19 cellular contexts compared by ENCODE assay signal in genomic region chr9:76876098-76876497, GRCh38. TPM values are rescaled to one million over a fixed set of nuclear protein-coding genes. Genes with fewer than 3 reads are reported as not detected.
DNase-seq lines count a peak whose midpoint lies in the region; ATAC-seq, FAIRE-seq and TF ChIP-seq lines count a peak whose summit lies in the region.
"Had no signal": no experiment of that assay in that cellular context is flagged by ENCODE, and none has a peak within 500 bp of the region (broad histone marks: within the 10 kb centered on the region; RNA-seq: fewer than 3 reads in every experiment).

No MANE protein-coding gene starts in this region.

- no peak overlapping the region for H3K27ac Mint-ChIP-seq in stimulated activated effector memory CD8-positive, alpha-beta T cell treated with anti-CD3 and anti-CD28 coated beads, Interleukin-12 subunit alpha, Interleukin-12 subunit beta, amount 100 ng/mL, for 72 hours
- H3K27ac Mint-ChIP-seq: activated CD8-positive, alpha-beta T cell treated with anti-CD3 and anti-CD28 coated beads, Interleukin-2, amount 10 ng/mL, durations not matched to agents 7 days and 5 days; dendritic cell treated with granulocyte-macrophage colony-stimulating factor and Interleukin-4, amounts not matched to agents 40 ng/mL and 50 ng/mL, for 4 days; naive thymus-derived CD4-positive, alpha-beta T cell; T-helper 1 cell treated with Interleukin-12 subunit alpha and Interleukin-12 subunit beta and Interleukin-4 antibody, amounts not matched to agents 30 μg/mL and 1 μg/mL, for 36 hours had no signal

- peaks cover 9% of the 10 kb centered on the region for H3K27me3 Mint-ChIP-seq in activated T-cell treated with anti-CD3 and anti-CD28 coated beads, Interleukin-2, amount 50 U/mL, for 4 hours (ENCODE audit: low read depth)

- no peak overlapping the region for H3K4me3 Mint-ChIP-seq in stimulated activated effector memory CD8-positive, alpha-beta T cell treated with anti-CD3 and anti-CD28 coated beads, Interleukin-12 subunit alpha, Interleukin-12 subunit beta, amount 100 ng/mL, for 72 hours
- H3K4me3 Mint-ChIP-seq in activated T-cell treated with anti-CD3 and anti-CD28 coated beads, Interleukin-2, amount 50 U/mL, for 4 hours, result no peak overlapping the region
- H3K4me3 Mint-ChIP-seq: activated CD8-positive, alpha-beta T cell treated with anti-CD3 and anti-CD28 coated beads, Interleukin-2, amount 10 ng/mL, durations not matched to agents 7 days and 5 days; dendritic cell treated with granulocyte-macrophage colony-stimulating factor and Interleukin-4, amounts not matched to agents 40 ng/mL and 50 ng/mL, for 4 days; naive thymus-derived CD4-positive, alpha-beta T cell; T-helper 1 cell treated with Interleukin-12 subunit alpha and Interleukin-12 subunit beta and Interleukin-4 antibody, amounts not matched to agents 30 μg/mL and 1 μg/mL, for 36 hours had no signal

- H3K4me2 ChIP-seq in keratinocyte (ENCODE audit: control insufficient read depth, extremely low read depth, insufficient read depth, low read depth, low read length), result peak overlapping the region; percentile 17
- H3K4me2 ChIP-seq: BLaER1 treated with 17β-estradiol and CSF1 and Interleukin-3, amounts not matched to agents 10 nM and 100 nM had no signal

- H3K4me1 Mint-ChIP-seq in stimulated activated effector memory CD8-positive, alpha-beta T cell treated with anti-CD3 and anti-CD28 coated beads, Interleukin-12 subunit alpha, Interleukin-12 subunit beta, amount 100 ng/mL, for 72 hours, result no peaks in the 10 kb centered on the region
- H3K4me1 Mint-ChIP-seq in activated T-cell treated with anti-CD3 and anti-CD28 coated beads, Interleukin-2, amount 50 U/mL, for 4 hours (ENCODE audit: low read depth), result no peaks in the 10 kb centered on the region
- H3K4me1 Mint-ChIP-seq: naive thymus-derived CD4-positive, alpha-beta T cell had no signal

- H3K27me3 ChIP-seq in keratinocyte (ENCODE audit: control insufficient read depth, extremely low read depth, insufficient read depth, low read length), result no peaks in the 10 kb centered on the region
- H3K27me3 ChIP-seq: BLaER1 treated with 17β-estradiol and CSF1 and Interleukin-3, amounts not matched to agents 10 nM and 100 nM had no signal

- H3K4me1 ChIP-seq in keratinocyte (ENCODE audit: control insufficient read depth, extremely low read depth, insufficient read depth, low read length), result peaks cover 11% of the 10 kb centered on the region
- H3K4me1 ChIP-seq: BLaER1 treated with 17β-estradiol and CSF1 and Interleukin-3, amounts not matched to agents 10 nM and 100 nM had no signal

- no peaks in the 10 kb centered on the region for H3K36me3 Mint-ChIP-seq in stimulated activated effector memory CD8-positive, alpha-beta T cell treated with anti-CD3 and anti-CD28 coated beads, Interleukin-12 subunit alpha, Interleukin-12 subunit beta, amount 100 ng/mL, for 72 hours
- H3K36me3 Mint-ChIP-seq in activated T-cell treated with anti-CD3 and anti-CD28 coated beads, Interleukin-2, amount 50 U/mL, for 4 hours (ENCODE audit: insufficient read depth), result no peaks in the 10 kb centered on the region
- H3K36me3 Mint-ChIP-seq: naive thymus-derived CD4-positive, alpha-beta T cell had no signal

- H3K9me3 ChIP-seq in keratinocyte (ENCODE audit: control insufficient read depth, low read depth, low read length), result no peaks in the 10 kb centered on the region
- H3K9me3 ChIP-seq: BLaER1 treated with 17β-estradiol and CSF1 and Interleukin-3, amounts not matched to agents 10 nM and 100 nM had no signal

- no peaks in the 10 kb centered on the region for H4K20me1 ChIP-seq in keratinocyte (ENCODE audit: control insufficient read depth, extremely low read depth, insufficient read depth, low read length)
- H4K20me1 ChIP-seq: BLaER1 treated with 17β-estradiol and CSF1 and Interleukin-3, amounts not matched to agents 10 nM and 100 nM had no signal

- H3K36me3 ChIP-seq in keratinocyte (ENCODE audit: control insufficient read depth in 2 of 2, extremely low read depth in 1 of 2, insufficient read depth in 2 of 2, low read length in 2 of 2), result no peaks in the 10 kb centered on the region
- H3K36me3 ChIP-seq: BLaER1 treated with 17β-estradiol and CSF1 and Interleukin-3, amounts not matched to agents 10 nM and 100 nM had no signal

- TF ChIP-seq POLR2A in H54 (IDR thresholded peaks at IDR 0.05; ENCODE audit: low read depth, low read length), result no peak

- H2AFZ ChIP-seq in keratinocyte (ENCODE audit: control insufficient read depth, low read length), result peak overlapping the region; percentile 37

- no peak overlapping the region for H3K4me3 ChIP-seq in keratinocyte (ENCODE audit: control insufficient read depth in 2 of 3, extremely low read depth in 1 of 3, insufficient read depth in 2 of 3, low read depth in 1 of 3, low read length in 3 of 3)
- H3K4me3 ChIP-seq: BLaER1 treated with 17β-estradiol and CSF1 and Interleukin-3, amounts not matched to agents 10 nM and 100 nM had no signal

- ATAC-seq in stimulated activated effector memory CD8-positive, alpha-beta T cell treated with anti-CD3 and anti-CD28 coated beads, Interleukin-12 subunit alpha, Interleukin-12 subunit beta, amount 100 ng/mL, for 72 hours, result no peak
- no peak for ATAC-seq in activated T-cell treated with anti-CD3 and anti-CD28 coated beads, Interleukin-2, amount 50 U/mL, for 4 hours
- ATAC-seq: activated CD8-positive, alpha-beta T cell treated with anti-CD3 and anti-CD28 coated beads, Interleukin-2, amount 10 ng/mL, durations not matched to agents 7 days and 5 days; left ventricle myocardium superior; naive thymus-derived CD4-positive, alpha-beta T cell had no signal

- no peaks in the 10 kb centered on the region for H3K79me2 ChIP-seq in keratinocyte (ENCODE audit: control insufficient read depth, insufficient read depth, low read length)

- H3K9ac ChIP-seq in keratinocyte (ENCODE audit: control insufficient read depth, extremely low read depth, insufficient read depth, low read length), result no peak overlapping the region
- H3K9ac ChIP-seq: BLaER1 treated with 17β-estradiol and CSF1 and Interleukin-3, amounts not matched to agents 10 nM and 100 nM had no signal

- FAIRE-seq in H54 (lab: Jason Lieb, UNC) (peak; percentile 23), keratinocyte (lab: Jason Lieb, UNC) (no peak)

- TF ChIP-seq CTCF in keratinocyte (optimal IDR thresholded peaks at IDR 0.05 in 1 of 3, IDR thresholded peaks at IDR 0.05 in 1 of 3, conservative IDR thresholded peaks at IDR 0.05 in 1 of 3; ENCODE audit: extremely low read depth in 1 of 3, insufficient read depth in 2 of 3, low read length in 3 of 3) (no peak), GM13976 (IDR thresholded peaks at IDR 0.05; ENCODE audit: borderline replicate concordance, control extremely low read depth, extremely low read depth, insufficient read depth, missing control alignments) (no peak)

- H3K9me3 Mint-ChIP-seq in stimulated activated effector memory CD8-positive, alpha-beta T cell treated with anti-CD3 and anti-CD28 coated beads, Interleukin-12 subunit alpha, Interleukin-12 subunit beta, amount 100 ng/mL, for 72 hours, result no peaks in the 10 kb centered on the region
- no peaks in the 10 kb centered on the region for H3K9me3 Mint-ChIP-seq in activated T-cell treated with anti-CD3 and anti-CD28 coated beads, Interleukin-2, amount 50 U/mL, for 4 hours
- H3K9me3 Mint-ChIP-seq: dendritic cell treated with granulocyte-macrophage colony-stimulating factor and Interleukin-4, amounts not matched to agents 40 ng/mL and 50 ng/mL, for 4 days; T-helper 1 cell treated with Interleukin-12 subunit alpha and Interleukin-12 subunit beta and Interleukin-4 antibody, amounts not matched to agents 30 μg/mL and 1 μg/mL, for 36 hours had no signal

- in situ Hi-C loops in GM13976 (cut with MboI; ENCODE audit: low sequenced_read_pairs, unreplicated experiment), result no loop called here

- no peaks in the 10 kb centered on the region for H3K9me1 ChIP-seq in keratinocyte (ENCODE audit: control insufficient read depth, extremely low read depth, insufficient read depth, low read length)

- H3K27ac ChIP-seq in cingulate gyrus (ENCODE audit: low read depth, low read length) (peak overlapping the region; percentile 41), keratinocyte (ENCODE audit: control insufficient read depth, insufficient read depth, low read length) (no peak overlapping the region), substantia nigra (ENCODE audit: low read depth, low read length, poor library complexity, severe bottlenecking) (peak overlapping the region; percentile 31)
- H3K27ac ChIP-seq: BLaER1 treated with 17β-estradiol and CSF1 and Interleukin-3, amounts not matched to agents 10 nM and 100 nM had no signal

- dilution Hi-C loops in keratinocyte (cut with MboI; ENCODE audit: extremely low pct_ligation_motif_present, low sequenced_read_pairs), result no loop called here

- DNase-seq in H54 (ENCODE audit: insufficient read length, low spot score) (no peak), keratinocyte (ENCODE audit: low read depth, low spot score) (no peak), substantia nigra (lab: John Stamatoyannopoulos, UW) (no peak), GF-D8 (lab: John Stamatoyannopoulos, UW) (no peak), GM13976 (ENCODE audit: low spot score) (no peak)
- DNase-seq in stimulated activated effector memory CD8-positive, alpha-beta T cell treated with anti-CD3 and anti-CD28 coated beads, Interleukin-12 subunit alpha, Interleukin-12 subunit beta, amount 100 ng/mL, for 72 hours (ENCODE audit: low spot score in 2 of 2), result no peak
- DNase-seq in activated T-cell treated with anti-CD3 and anti-CD28 coated beads, Interleukin-2, amount 50 U/mL, for 4 hours, result no peak
- DNase-seq: activated CD8-positive, alpha-beta T cell treated with anti-CD3 and anti-CD28 coated beads, Interleukin-2, amount 10 ng/mL, durations not matched to agents 7 days and 5 days; DMS 273 treated with DMSO at 0.1 percent for 48 hours; H7; Kasumi-1; left ventricle myocardium superior; naive thymus-derived CD4-positive, alpha-beta T cell; NCI-H1694; SHP77 treated with DMSO at 0.1 percent for 48 hours had no signal

RNA-seq across cellular contexts. Expression of gene PRUNE2, which starts 29.8 kb away (rescaled TPM):
- 0.22 to 0.41 TPM (median 0.26 TPM) in 3 replicates for polyA plus RNA-seq in keratinocyte
- polyA plus RNA-seq in keratinocyte (2011; ENCODE audit: low read depth), result not detected
- polyA plus RNA-seq in keratinocyte (2011; cell fraction: cytosol; rRNA removed), result 0.56 and 0.80 TPM in 2 replicates
- polyA plus RNA-seq in keratinocyte (2011; cell fraction: nucleus; rRNA removed), result 0.83 and 1.2 TPM in 2 replicates
- 0.45 and 0.54 TPM in 2 replicates for polyA plus RNA-seq in keratinocyte (2012; ENCODE audit: low replicate concordance)
- polyA minus RNA-seq in keratinocyte, result 0.39 to 2.4 TPM (median 1.0 TPM) in 3 replicates
- polyA minus RNA-seq in keratinocyte (2011; cell fraction: cytosol; rRNA and poly(A)+ RNA removed), result 1.2 TPM
- polyA minus RNA-seq in keratinocyte (2011; cell fraction: nucleus; rRNA and poly(A)+ RNA removed), result 0.63 and 2.2 TPM in 2 replicates
- under 1 TPM in 2 of 3 donors, not detected in 1; 0.05 to 0.08 TPM for total RNA-seq in activated T-cell treated with anti-CD3 and anti-CD28 coated beads, Interleukin-2, amount 50 U/mL, for 4 hours
- polyA plus RNA-seq: naive thymus-derived CD4-positive, alpha-beta T cell had no signal
